In genomic region chr1:245956225-245956624, GRCh38 we compare ENCODE assay signal across 11 cellular contexts.
DNase-seq lines count a peak whose midpoint lies in the region; ATAC-seq and TF ChIP-seq lines count a peak whose summit lies in the region.
"Had no signal": no experiment of that assay in that cellular context is flagged by ENCODE, and none has a peak within 500 bp of the region (broad histone marks: within the 10 kb centered on the region; RNA-seq: fewer than 3 reads in every experiment).

No MANE protein-coding gene starts in this region.

- peak overlapping the region in 1 of 2 experiments; percentile 28 for H3K18ac ChIP-seq in mesenchymal stem cell (ENCODE audit: low read depth in 1 of 2, low read length in 2 of 2)

- H3K4me2 ChIP-seq in mesenchymal stem cell (ENCODE audit: low read length, poor library complexity, severe bottlenecking) = no peak overlapping the region

- no peaks in the 10 kb centered on the region for H3K9me3 Mint-ChIP-seq in CD4-positive, alpha-beta memory T cell

- CTCF ChIA-PET in CD4-positive, alpha-beta memory T cell (lab: Charles Lee; ENCODE audit: partially characterized antibody) = interaction anchor here (1.3 to 2.5 kb wide), 2 partner anchors 53 to 67 kb away, joined by 3 to 9 read pairs; no protein-coding TSS in a partner anchor

- no peak overlapping the region for H3K9ac ChIP-seq in mesenchymal stem cell (ENCODE audit: low read length)

- H3K36me3 Mint-ChIP-seq in CD4-positive, alpha-beta memory T cell = no peaks in the 10 kb centered on the region

- no peak overlapping the region for H3K27ac Mint-ChIP-seq in CD4-positive, alpha-beta memory T cell

- TF ChIP-seq POLR2A in Peyer's patch (IDR thresholded peaks at IDR 0.05) = no peak

- H2BK15ac ChIP-seq in mesenchymal stem cell (ENCODE audit: low read depth, poor library complexity, severe bottlenecking) = no peak overlapping the region

- H2AK5ac ChIP-seq in mesenchymal stem cell (ENCODE audit: low read length, severe bottlenecking) = no peak overlapping the region

- H3K4ac ChIP-seq in mesenchymal stem cell (ENCODE audit: low read depth in 1 of 2, low read length in 2 of 2) = peak overlapping the region in 1 of 2 experiments; percentile 76

- no peaks in the 10 kb centered on the region for H3K79me1 ChIP-seq in mesenchymal stem cell (replicated peaks; ENCODE audit: low read length, poor library complexity, severe bottlenecking)

- H3K9me3 ChIP-seq in CD4-positive, alpha-beta memory T cell (ENCODE audit: control insufficient read depth in 1 of 2, low read length in 2 of 2) = no peaks in the 10 kb centered on the region
- no peaks in the 10 kb centered on the region for H3K9me3 ChIP-seq in Peyer's patch
- H3K9me3 ChIP-seq in mesenchymal stem cell (ENCODE audit: control insufficient read depth, low read length) = no peaks in the 10 kb centered on the region
- H3K9me3 ChIP-seq: neutrophil had no signal

- peaks cover 18 to 31% (median 21%) of the 10 kb centered on the region in 4 donors for H3K4me1 Mint-ChIP-seq in CD4-positive, alpha-beta memory T cell

- no peak overlapping the region for H4K91ac ChIP-seq in mesenchymal stem cell (ENCODE audit: low read length)

- no peak overlapping the region for H3K4me3 Mint-ChIP-seq in CD4-positive, alpha-beta memory T cell

- H3K23ac ChIP-seq in mesenchymal stem cell (ENCODE audit: low read length in 2 of 2) = no peak overlapping the region

- H3K14ac ChIP-seq in mesenchymal stem cell (ENCODE audit: low read length in 2 of 2) = no peak overlapping the region

- peak overlapping the region; percentile 39 for H3K27ac ChIP-seq in CD4-positive, alpha-beta memory T cell (ENCODE audit: low read depth, low read length)
- H3K27ac ChIP-seq in Peyer's patch (peak overlapping the region in 1 of 4 donors; percentile 12), mesenchymal stem cell (ENCODE audit: low read length, poor library complexity, severe bottlenecking) (no peak overlapping the region)
- H3K27ac ChIP-seq: neutrophil had no signal

- no peak overlapping the region for H2BK120ac ChIP-seq in mesenchymal stem cell (ENCODE audit: low read depth, low read length)

- H2BK12ac ChIP-seq in mesenchymal stem cell (ENCODE audit: low read length in 2 of 2) = peak overlapping the region; percentile 38 to 94

- intact Hi-C loops in CD4-positive, alpha-beta memory T cell (cut with micrococcal nuclease) = loop anchor here (1.0 kb wide), 1 partner anchor 44 kb away; no protein-coding TSS in a partner anchor

- POLR2A ChIA-PET in CD4-positive, alpha-beta memory T cell (lab: Charles Lee; ENCODE audit: partially characterized antibody) = interaction anchor here (1.0 to 1.5 kb wide), 3 partner anchors 10 to 25 kb away, joined by 3 to 4 read pairs (median 3); no protein-coding TSS in a partner anchor

- H3K4me1 ChIP-seq in CD4-positive, alpha-beta memory T cell (ENCODE audit: insufficient read depth, low read length) = peaks cover 49% of the 10 kb centered on the region
- peaks cover 0 to 7% (median 0%) of the 10 kb centered on the region in 4 donors for H3K4me1 ChIP-seq in Peyer's patch
- peaks cover 3% of the 10 kb centered on the region for H3K4me1 ChIP-seq in mesenchymal stem cell (ENCODE audit: control insufficient read depth, insufficient read depth, low read depth, low read length)

- DNase-seq in CD4-positive, alpha-beta memory T cell = peak; percentile 38 to 62 (median 55)
- peak in 2 of 3 donors; percentile 50 to 65 for DNase-seq in Peyer's patch
- peak; percentile 16 for DNase-seq in activated T-cell treated with anti-CD3 and anti-CD28 coated beads for 24 hours (ENCODE audit: low read depth)
- no peak for DNase-seq in mesenchymal stem cell
- no peak for DNase-seq in AG08395 (ENCODE audit: low spot score)
- DNase-seq in NCI-H187 treated with DMSO at 0.1 percent for 48 hours (lab: John Stamatoyannopoulos, UW) = no peak
- DNase-seq in NCI-H526 treated with DMSO at 0.1 percent for 48 hours (lab: John Stamatoyannopoulos, UW) = no peak
- DNase-seq: NCI-H226 had no signal

- no peak overlapping the region for H2BK5ac ChIP-seq in mesenchymal stem cell (ENCODE audit: low read depth, low read length, poor library complexity, severe bottlenecking)

- no peak overlapping the region for H3K4me3 ChIP-seq in CD4-positive, alpha-beta memory T cell (ENCODE audit: low read length in 2 of 2)
- H3K4me3 ChIP-seq in Peyer's patch (no peak overlapping the region), mesenchymal stem cell (ENCODE audit: insufficient read depth in 1 of 2, low read depth in 1 of 2, low read length in 2 of 2) (no peak overlapping the region)

- H3K36me3 ChIP-seq in CD4-positive, alpha-beta memory T cell (ENCODE audit: insufficient read depth, low read length) = no peaks in the 10 kb centered on the region
- H3K36me3 ChIP-seq in Peyer's patch = no peaks in the 10 kb centered on the region
- H3K36me3 ChIP-seq in mesenchymal stem cell (ENCODE audit: control insufficient read depth in 1 of 2, insufficient read depth in 2 of 2, low read depth in 1 of 2, low read length in 2 of 2) = no peaks in the 10 kb centered on the region
- H3K36me3 ChIP-seq: neutrophil had no signal

- H3K27me3 Mint-ChIP-seq in CD4-positive, alpha-beta memory T cell = no peaks in the 10 kb centered on the region

- WGBS in mesenchymal stem cell = 81% methylated on average over 4 of the region's 4 CpGs

- H3K27me3 ChIP-seq in CD4-positive, alpha-beta memory T cell (ENCODE audit: insufficient read depth, low read length) = no peaks in the 10 kb centered on the region
- H3K27me3 ChIP-seq in Peyer's patch (no peaks in the 10 kb centered on the region), mesenchymal stem cell (ENCODE audit: control insufficient read depth in 1 of 2, insufficient read depth in 1 of 2, low read length in 2 of 2) (no peaks in the 10 kb centered on the region)
- H3K27me3 ChIP-seq: neutrophil had no signal

- no peak overlapping the region for H4K8ac ChIP-seq in mesenchymal stem cell (ENCODE audit: low read length)

- ATAC-seq in GM19324 (IDR thresholded peaks at IDR 0.05; ENCODE audit: low FRiP score, unreplicated experiment) = no peak
- ATAC-seq: esophagus mucosa had no signal

- TF ChIP-seq CTCF in Peyer's patch (IDR thresholded peaks at IDR 0.05) = no peak

- H2AFZ ChIP-seq in mesenchymal stem cell (ENCODE audit: low read depth, low read length) = no peak overlapping the region

Comparison
In these comparisons a context has a peak if more than half of its experiments do, and no peak if none do; other contexts are left out.
1. DNase-seq: peak in CD4-positive, alpha-beta memory T cell (5 of 5), Peyer's patch (2 of 3) and activated T-cell treated with anti-CD3 and anti-CD28 coated beads for 24 hours (single experiment); none in mesenchymal stem cell (single experiment), AG08395 (single experiment), NCI-H187 treated with DMSO at 0.1 percent for 48 hours (single experiment) and NCI-H526 treated with DMSO at 0.1 percent for 48 hours (single experiment).